Comparison of ENCODE assay signal across 19 cellular contexts in the genomic region with DNA sequence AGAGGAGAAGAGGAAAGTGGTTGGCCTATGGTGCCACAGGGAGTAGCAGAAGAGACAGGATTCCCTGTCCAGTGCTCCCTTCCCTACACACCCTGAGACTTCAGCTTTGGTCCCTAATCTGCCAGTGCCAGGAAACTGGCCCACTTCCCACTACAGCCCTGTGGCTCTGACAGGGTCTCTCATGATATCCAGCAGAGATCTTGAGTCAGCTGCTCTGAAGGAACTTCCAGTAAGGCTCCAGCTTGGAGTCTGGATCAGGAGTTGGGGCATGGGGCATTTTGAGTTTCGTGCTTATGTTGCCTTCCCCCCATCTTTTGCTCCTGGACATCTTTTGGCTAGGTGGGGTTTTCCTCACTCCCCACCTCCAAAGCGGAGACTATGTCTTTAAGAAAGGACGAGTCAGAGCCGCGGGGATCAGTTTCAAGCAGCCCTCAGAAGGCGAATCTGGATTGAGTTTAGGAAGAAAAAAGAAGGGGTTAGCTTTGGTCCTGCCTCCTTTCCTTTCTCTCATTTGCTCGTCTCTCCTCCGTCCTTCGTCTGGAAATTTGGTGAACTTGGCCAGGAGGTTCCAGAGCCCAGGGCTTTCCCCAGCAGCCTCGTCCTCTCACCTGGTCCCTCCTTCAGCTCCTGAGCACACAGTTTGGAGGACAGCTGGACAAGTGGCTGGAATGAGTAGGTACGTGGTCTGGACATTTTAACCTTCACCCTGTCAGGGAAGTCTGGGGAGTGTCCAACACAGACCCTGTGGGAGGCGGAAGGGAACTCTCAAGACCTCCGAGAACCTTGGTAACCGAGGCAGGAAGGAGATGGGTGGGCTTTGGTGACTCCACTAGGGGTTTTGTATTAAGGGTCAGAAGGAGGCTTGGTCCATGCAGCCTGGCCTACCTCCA.
DNase-seq lines count a peak whose midpoint lies in the region; ATAC-seq and TF ChIP-seq lines count a peak whose summit lies in the region.
"Had no signal": no experiment of that assay in that cellular context is flagged by ENCODE, and none has a peak within 500 bp of the region (broad histone marks: within the 10 kb centered on the region; RNA-seq: fewer than 3 reads in every experiment).

No MANE protein-coding gene starts in this region.

- DNase-seq in choroid plexus epithelial cell (ENCODE audit: low read depth) (no peak), mesothelial cell of epicardium (ENCODE audit: low spot score in 2 of 2, unreplicated experiment in 2 of 2) (no peak), tibial artery (no peak), cardiac septum (ENCODE audit: low spot score) (no peak), T-helper 2 cell (no peak)
- DNase-seq in activated CD4-positive, alpha-beta T cell treated with anti-CD3 and anti-CD28 coated beads, Interleukin-2, amount 10 ng/mL, durations not matched to agents 24 days and 14 days, result no peak
- DNase-seq in CD4-positive, alpha-beta memory T cell, result no peak
- DNase-seq: activated T-cell treated with anti-CD3 and anti-CD28 coated beads, Interleukin-2, amount 50 U/mL, for 1 hour; Caco-2; dorsolateral prefrontal cortex; NCI-H2081 treated with DMSO at 0.1 percent for 48 hours; psoas muscle; thyroid gland had no signal

- H3K36me3 ChIP-seq in tibial artery, result no peaks in the 10 kb centered on the region
- no peaks in the 10 kb centered on the region for H3K36me3 ChIP-seq in CD4-positive, alpha-beta memory T cell (ENCODE audit: insufficient read depth, low read length)
- H3K36me3 ChIP-seq: HAP-1, thyroid gland had no signal

- POLR2A ChIA-PET in CD4-positive, alpha-beta memory T cell (lab: Charles Lee; ENCODE audit: partially characterized antibody), result no interaction called here

- H3K27me3 ChIP-seq in tibial artery, result no peaks in the 10 kb centered on the region
- no peaks in the 10 kb centered on the region for H3K27me3 ChIP-seq in CD4-positive, alpha-beta memory T cell (ENCODE audit: insufficient read depth, low read length)
- H3K27me3 ChIP-seq: thyroid gland had no signal

- peak overlapping the region; percentile 54 to 75 for H3K27ac ChIP-seq in tibial artery
- H3K27ac ChIP-seq in CD4-positive, alpha-beta memory T cell (ENCODE audit: low read depth, low read length), result no peak overlapping the region
- H3K27ac ChIP-seq: dorsolateral prefrontal cortex, HL-60, psoas muscle, thyroid gland had no signal

- peaks cover 4% of the 10 kb centered on the region for H3K36me3 Mint-ChIP-seq in mesothelial cell of epicardium
- H3K36me3 Mint-ChIP-seq in activated CD4-positive, alpha-beta T cell treated with anti-CD3 and anti-CD28 coated beads, Interleukin-2, amount 10 ng/mL, durations not matched to agents 24 days and 14 days (ENCODE audit: low read depth), result no peaks in the 10 kb centered on the region
- H3K36me3 Mint-ChIP-seq in CD4-positive, alpha-beta memory T cell, result no peaks in the 10 kb centered on the region
- H3K36me3 Mint-ChIP-seq: activated naive CD4-positive, alpha-beta T cell treated with anti-CD3 and anti-CD28 coated beads, Interleukin-2, amount 50 U/mL, for 24 hours; brain had no signal

- H3K4me1 ChIP-seq in tibial artery, result peaks cover 0 to 41% (median 10%) of the 10 kb centered on the region in 4 donors
- peaks cover 7% of the 10 kb centered on the region for H3K4me1 ChIP-seq in CD4-positive, alpha-beta memory T cell (ENCODE audit: insufficient read depth, low read length)
- H3K4me1 ChIP-seq: HAP-1, psoas muscle had no signal

- no peak for TF ChIP-seq CTCF in choroid plexus epithelial cell (conservative IDR thresholded peaks at IDR 0.05; ENCODE audit: low read depth, low read length)
- TF ChIP-seq CTCF in mesothelial cell of epicardium (IDR thresholded peaks at IDR 0.05; ENCODE audit: unreplicated experiment), result no peak
- TF ChIP-seq CTCF in tibial artery (IDR thresholded peaks at IDR 0.05), result no peak

- H3K4me3 Mint-ChIP-seq in mesothelial cell of epicardium, result peak overlapping the region; percentile 31
- no peak overlapping the region for H3K4me3 Mint-ChIP-seq in activated CD4-positive, alpha-beta T cell treated with anti-CD3 and anti-CD28 coated beads, Interleukin-2, amount 10 ng/mL, durations not matched to agents 24 days and 14 days
- no peak overlapping the region for H3K4me3 Mint-ChIP-seq in CD4-positive, alpha-beta memory T cell
- H3K4me3 Mint-ChIP-seq: activated naive CD4-positive, alpha-beta T cell treated with anti-CD3 and anti-CD28 coated beads, Interleukin-2, amount 50 U/mL, for 24 hours had no signal

- H3K27me3 Mint-ChIP-seq in mesothelial cell of epicardium (ENCODE audit: low read depth), result no peaks in the 10 kb centered on the region
- peaks cover 21% of the 10 kb centered on the region for H3K27me3 Mint-ChIP-seq in activated CD4-positive, alpha-beta T cell treated with anti-CD3 and anti-CD28 coated beads, Interleukin-2, amount 10 ng/mL, durations not matched to agents 24 days and 14 days
- H3K27me3 Mint-ChIP-seq in CD4-positive, alpha-beta memory T cell, result no peaks in the 10 kb centered on the region
- H3K27me3 Mint-ChIP-seq: brain had no signal

- CTCF ChIA-PET in CD4-positive, alpha-beta memory T cell (lab: Charles Lee; ENCODE audit: partially characterized antibody), result interaction anchor here (0.8 to 11.0 kb wide), 2 partner anchors 28 to 101 kb away, joined by 3 to 241 read pairs; partner anchors contain the start of gene RTL5

- intact Hi-C loops in tibial artery (cut with DNase I; ENCODE audit: low total_unique reads) (no loop called here), cardiac septum (cut with DNase I) (no loop called here)
- intact Hi-C loops in activated CD4-positive, alpha-beta T cell treated with anti-CD3 and anti-CD28 coated beads, Interleukin-2, amount 10 ng/mL, durations not matched to agents 24 days and 14 days (cut with micrococcal nuclease), result no loop called here
- intact Hi-C loops in CD4-positive, alpha-beta memory T cell (cut with micrococcal nuclease), result no loop called here

- H3K9me3 ChIP-seq in tibial artery, result no peaks in the 10 kb centered on the region
- no peaks in the 10 kb centered on the region for H3K9me3 ChIP-seq in CD4-positive, alpha-beta memory T cell (ENCODE audit: control insufficient read depth in 1 of 2, low read length in 2 of 2)
- H3K9me3 ChIP-seq: Caco-2, HAP-1, psoas muscle, thyroid gland had no signal

- H3K4me3 ChIP-seq in choroid plexus epithelial cell (ENCODE audit: low read depth, low read length) (peak overlapping the region; percentile 14), tibial artery (peak overlapping the region; percentile 41 to 45)
- no peak overlapping the region for H3K4me3 ChIP-seq in CD4-positive, alpha-beta memory T cell (ENCODE audit: low read length in 2 of 2)
- H3K4me3 ChIP-seq: dorsolateral prefrontal cortex, HAP-1, psoas muscle, thyroid gland had no signal

- H3K27ac Mint-ChIP-seq in mesothelial cell of epicardium, result peak overlapping the region; percentile 92
- no peak overlapping the region for H3K27ac Mint-ChIP-seq in activated CD4-positive, alpha-beta T cell treated with anti-CD3 and anti-CD28 coated beads, Interleukin-2, amount 10 ng/mL, durations not matched to agents 24 days and 14 days
- no peak overlapping the region for H3K27ac Mint-ChIP-seq in CD4-positive, alpha-beta memory T cell

- peaks cover 7% of the 10 kb centered on the region for H3K9me3 Mint-ChIP-seq in mesothelial cell of epicardium
- H3K9me3 Mint-ChIP-seq in activated CD4-positive, alpha-beta T cell treated with anti-CD3 and anti-CD28 coated beads, Interleukin-2, amount 10 ng/mL, durations not matched to agents 24 days and 14 days, result no peaks in the 10 kb centered on the region
- no peaks in the 10 kb centered on the region for H3K9me3 Mint-ChIP-seq in CD4-positive, alpha-beta memory T cell
- H3K9me3 Mint-ChIP-seq: activated naive CD4-positive, alpha-beta T cell treated with anti-CD3 and anti-CD28 coated beads, Interleukin-2, amount 50 U/mL, for 24 hours had no signal

- ATAC-seq in GM18868 (IDR thresholded peaks at IDR 0.05; ENCODE audit: unreplicated experiment), result peak; percentile 23
- ATAC-seq: esophagus mucosa, psoas muscle had no signal

- peaks cover 27% of the 10 kb centered on the region for H3K4me1 Mint-ChIP-seq in mesothelial cell of epicardium
- peaks cover 2% of the 10 kb centered on the region for H3K4me1 Mint-ChIP-seq in activated CD4-positive, alpha-beta T cell treated with anti-CD3 and anti-CD28 coated beads, Interleukin-2, amount 10 ng/mL, durations not matched to agents 24 days and 14 days
- H3K4me1 Mint-ChIP-seq in CD4-positive, alpha-beta memory T cell, result peaks cover 3 to 7% (median 5%) of the 10 kb centered on the region in 4 donors

Comparison
In these comparisons a context has a peak if more than half of its experiments do, and no peak if none do; other contexts are left out.
1. H3K4me3 ChIP-seq: peak in choroid plexus epithelial cell (single experiment) and tibial artery (2 of 2); none in CD4-positive, alpha-beta memory T cell (0 of 2).